In the genomic region with DNA sequence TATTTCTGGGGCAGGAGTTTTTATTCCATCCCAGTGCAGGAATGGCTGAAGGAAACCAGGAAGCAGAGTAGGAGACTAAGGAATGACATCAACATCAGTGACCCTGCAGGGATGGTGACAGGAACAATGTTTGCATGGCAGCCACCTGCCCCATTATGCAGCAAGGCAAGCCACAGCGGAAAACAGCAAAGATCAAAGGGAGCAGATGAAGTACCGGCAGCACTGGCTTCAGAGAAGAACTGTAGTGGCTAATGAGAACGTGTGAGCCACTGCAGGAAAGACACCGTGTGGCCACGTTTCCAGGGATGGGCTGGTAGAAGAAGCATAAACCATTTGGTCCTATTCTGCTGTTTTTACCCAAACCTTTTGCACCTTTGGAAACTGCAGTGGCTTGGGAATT, we compare ENCODE assay signal across 11 cellular contexts. TPM values are rescaled to one million over a fixed set of nuclear protein-coding genes. Genes with fewer than 3 reads are reported as not detected.
DNase-seq lines count a peak whose midpoint lies in the region; ATAC-seq lines count a peak whose summit lies in the region.
"Had no signal": no experiment of that assay in that cellular context is flagged by ENCODE, and none has a peak within 500 bp of the region (broad histone marks: within the 10 kb centered on the region; RNA-seq: fewer than 3 reads in every experiment).

No MANE protein-coding gene starts in this region.

- H3K27ac Mint-ChIP-seq in activated T-cell treated with anti-CD3 and anti-CD28 coated beads, Interleukin-2, amount 50 U/mL, for 24 hours, result no peak overlapping the region
- peak overlapping the region; percentile 61 for H3K27ac Mint-ChIP-seq in T-helper 17 cell

- H3K36me3 Mint-ChIP-seq in activated T-cell treated with anti-CD3 and anti-CD28 coated beads, Interleukin-2, amount 50 U/mL, for 24 hours (ENCODE audit: low read depth), result no peaks in the 10 kb centered on the region
- H3K36me3 Mint-ChIP-seq in T-helper 17 cell (ENCODE audit: low read depth), result no peaks in the 10 kb centered on the region

- no peaks in the 10 kb centered on the region for H3K27me3 Mint-ChIP-seq in activated T-cell treated with anti-CD3 and anti-CD28 coated beads, Interleukin-2, amount 50 U/mL, for 24 hours
- no peaks in the 10 kb centered on the region for H3K27me3 Mint-ChIP-seq in T-helper 17 cell

- DNase-seq in activated T-cell treated with anti-CD3 and anti-CD28 coated beads for 24 hours (ENCODE audit: low read depth), result peak; percentile 17
- DNase-seq in activated T-cell treated with anti-CD3 and anti-CD28 coated beads, Interleukin-2, amount 50 U/mL, for 24 hours, result no peak
- peak in 2 of 3 donors; percentile 20 for DNase-seq in T-helper 17 cell
- peak; percentile 28 for DNase-seq in activated naive CD4-positive, alpha-beta T cell treated with anti-CD3 and anti-CD28 coated beads, Interleukin-2, amount 50 U/mL, for 16 hours
- DNase-seq in stimulated activated naive CD4-positive, alpha-beta T cell (lab: John Stamatoyannopoulos, UW), result peak; percentile 14 to 55 (median 36)
- DNase-seq in AG08395 (ENCODE audit: low spot score), result no peak
- DNase-seq: GF-D8, NCI-H2171 had no signal

- no peaks in the 10 kb centered on the region for H3K9me3 Mint-ChIP-seq in activated T-cell treated with anti-CD3 and anti-CD28 coated beads, Interleukin-2, amount 50 U/mL, for 24 hours

- no peaks in the 10 kb centered on the region for H3K9me3 ChIP-seq in T-helper 17 cell (ENCODE audit: control insufficient read depth, low read length, poor library complexity, severe bottlenecking)

- peaks cover 52% of the 10 kb centered on the region for H3K4me1 Mint-ChIP-seq in activated T-cell treated with anti-CD3 and anti-CD28 coated beads, Interleukin-2, amount 50 U/mL, for 24 hours (ENCODE audit: low read depth)
- peaks cover 30% of the 10 kb centered on the region for H3K4me1 Mint-ChIP-seq in T-helper 17 cell

- no peak overlapping the region for H3K4me3 Mint-ChIP-seq in activated T-cell treated with anti-CD3 and anti-CD28 coated beads, Interleukin-2, amount 50 U/mL, for 24 hours
- peak overlapping the region; percentile 45 for H3K4me3 Mint-ChIP-seq in T-helper 17 cell

- ATAC-seq in T-helper 17 cell, result peak; percentile 90
- ATAC-seq in GM19397 (IDR thresholded peaks at IDR 0.05; ENCODE audit: unreplicated experiment), result no peak
- no peak for ATAC-seq in GM21619 (IDR thresholded peaks at IDR 0.05; ENCODE audit: unreplicated experiment)
- ATAC-seq: Right ventricle myocardium inferior had no signal

RNA-seq across cellular contexts. Expression of a gene that starts 52.9 kb away (rescaled TPM):
- total RNA-seq in T-helper 17 cell, result 100 to 1,000 TPM; 192 to 199 TPM

Comparison
In these comparisons a context has a peak if more than half of its experiments do, and no peak if none do; other contexts are left out.
1. DNase-seq: peak in activated T-cell treated with anti-CD3 and anti-CD28 coated beads for 24 hours (single experiment), T-helper 17 cell (2 of 3), activated naive CD4-positive, alpha-beta T cell treated with anti-CD3 and anti-CD28 coated beads, Interleukin-2, amount 50 U/mL, for 16 hours (single experiment) and stimulated activated naive CD4-positive, alpha-beta T cell (6 of 6); none in activated T-cell treated with anti-CD3 and anti-CD28 coated beads, Interleukin-2, amount 50 U/mL, for 24 hours (single experiment) and AG08395 (single experiment).